Comparison of ENCODE assay signal across 8 cellular contexts in the genomic region with DNA sequence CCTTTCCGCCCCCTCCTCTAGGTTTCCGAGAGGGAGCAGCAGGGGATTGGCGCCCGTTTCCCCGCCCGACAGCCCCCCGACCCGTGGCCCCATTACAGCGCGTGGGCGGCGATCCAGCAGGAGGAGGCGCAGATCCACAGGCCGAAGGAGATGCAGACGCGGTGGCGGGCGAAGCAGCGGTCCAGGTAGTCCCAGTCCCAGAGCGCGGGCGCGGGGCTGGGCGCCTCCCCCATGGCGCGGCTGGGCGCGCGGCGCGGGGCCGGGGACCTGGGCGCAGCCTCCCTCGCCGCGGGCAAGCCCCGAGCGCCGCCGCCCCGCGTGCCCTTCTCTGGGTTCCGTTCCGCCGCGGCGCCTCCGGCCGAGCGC. TPM values are rescaled to one million over a fixed set of nuclear protein-coding genes. Genes with fewer than 3 reads are reported as not detected.
DNase-seq lines count a peak whose midpoint lies in the region; ATAC-seq, FAIRE-seq and TF ChIP-seq lines count a peak whose summit lies in the region.

No MANE protein-coding gene starts in this region.

- H3F3A ChIP-seq in SK-N-SH (replicated peaks; ENCODE audit: insufficient read depth), result peaks cover 18% of the 10 kb centered on the region

- POLR2A ChIA-PET in SK-N-SH (lab: Yijun Ruan, JAX), result interaction anchor here (1.4 kb wide), 1 partner anchor 39 kb away, joined by 4 read pairs; a partner anchor contains a TSS

- no peaks in the 10 kb centered on the region for H4K20me1 ChIP-seq in BLaER1
- H4K20me1 ChIP-seq in SK-N-SH (ENCODE audit: insufficient read depth), result no peaks in the 10 kb centered on the region

- DNase-seq in SK-N-SH (no peak), fibroblast of pulmonary artery (ENCODE audit: low read depth) (no peak), pancreas (peak in 2 of 6 donors; percentile 31 to 50), ureter (ENCODE audit: low spot score) (no peak)

- ATAC-seq in GM19025 (IDR thresholded peaks at IDR 0.05; ENCODE audit: low read depth, unreplicated experiment), result peak; percentile 53
- ATAC-seq in HG03159 (IDR thresholded peaks at IDR 0.05; ENCODE audit: unreplicated experiment), result peak; percentile 61
- ATAC-seq in pancreas, result peak in 1 of 4 donors; percentile 70
- no peak for ATAC-seq in HG03196 (IDR thresholded peaks at IDR 0.05; ENCODE audit: unreplicated experiment)

- H3K4me1 ChIP-seq in BLaER1, result peaks cover 9% of the 10 kb centered on the region
- peaks cover 0 to 6% of the 10 kb centered on the region in 2 experiments; a peak in 1 of 4 replicates for H3K4me1 ChIP-seq in SK-N-SH (ENCODE audit: control insufficient read depth in 1 of 2, insufficient read depth in 2 of 2, low read depth in 1 of 2, low read length in 1 of 2)
- H3K4me1 ChIP-seq in pancreas, result no peaks in the 10 kb centered on the region

- TF ChIP-seq EP300 in SK-N-SH (IDR thresholded peaks at IDR 0.05; ENCODE audit: borderline replicate concordance in 1 of 2, low read depth in 1 of 2, low read length in 1 of 2), result no peak; a peak in 1 of 4 replicates

- H3K9me3 ChIP-seq in BLaER1, result peaks cover 31% of the 10 kb centered on the region
- H3K9me3 ChIP-seq in SK-N-SH, result no peaks in the 10 kb centered on the region
- no peaks in the 10 kb centered on the region for H3K9me3 ChIP-seq in pancreas

- FAIRE-seq in pancreas (lab: Jason Lieb, UNC), result no peak

- peak overlapping the region; percentile 90 for H3K4me2 ChIP-seq in BLaER1
- H3K4me2 ChIP-seq in SK-N-SH, result peak overlapping the region; percentile 80

- CTCF ChIA-PET in SK-N-SH (lab: Yijun Ruan, JAX), result interaction anchor here (0.6 to 2.4 kb wide), 16 partner anchors 9 to 529 kb away, joined by 3 to 16 read pairs (median 3); a partner anchor contains a TSS

- H3K36me3 ChIP-seq in BLaER1 (peaks cover 35% of the 10 kb centered on the region), SK-N-SH (replicated peaks in 1 of 2; ENCODE audit: control insufficient read depth in 1 of 2, insufficient read depth in 2 of 2, low read length in 1 of 2) (peaks cover 15 to 26% of the 10 kb centered on the region in 2 experiments), pancreas (no peaks in the 10 kb centered on the region)

- H3K9ac ChIP-seq in BLaER1, result peak overlapping the region; percentile 86
- H3K9ac ChIP-seq in SK-N-SH, result peak overlapping the region; percentile 89

- intact Hi-C loops in pancreas (cut with DNase I), result no loop called here

- 3% methylated on average over 16 of the region's 50 CpGs for WGBS in SK-N-SH (ENCODE audit: low lambda C conversion rate)
- WGBS in pancreas, 2 donors, result 0 to 1% methylated on average over 16 to 50 of the region's 50 CpGs

- H3K9me2 ChIP-seq in SK-N-SH, result no peaks in the 10 kb centered on the region

- no peak for TF ChIP-seq CTCF in SK-N-SH (IDR thresholded peaks at IDR 0.05)
- no peak for TF ChIP-seq CTCF in fibroblast of pulmonary artery (IDR thresholded peaks at IDR 0.05; ENCODE audit: low read length, missing control alignments)
- no peak for TF ChIP-seq CTCF in pancreas (IDR thresholded peaks at IDR 0.05)

- peak overlapping the region; percentile 86 for H3K27ac ChIP-seq in BLaER1
- H3K27ac ChIP-seq in SK-N-SH (ENCODE audit: low read depth in 2 of 2, low read length in 1 of 2), result peak overlapping the region; percentile 76 to 91
- H3K27ac ChIP-seq in pancreas, result peak overlapping the region in 2 of 4 donors; percentile 70 to 77

- H3K79me2 ChIP-seq in SK-N-SH (ENCODE audit: insufficient read depth), result peaks cover 34% of the 10 kb centered on the region

- no peak for TF ChIP-seq RAD21 in SK-N-SH (IDR thresholded peaks at IDR 0.05; ENCODE audit: low read length)

- H3K27me3 ChIP-seq in BLaER1 (no peaks in the 10 kb centered on the region), SK-N-SH (ENCODE audit: insufficient read depth) (no peaks in the 10 kb centered on the region), pancreas (no peaks in the 10 kb centered on the region)

- peak overlapping the region; percentile 53; the same call in 1 of the 2 replicates for H2AFZ ChIP-seq in SK-N-SH (ENCODE audit: low read depth)

- peak overlapping the region; percentile 84 for H3K4me3 ChIP-seq in BLaER1
- H3K4me3 ChIP-seq in SK-N-SH (ENCODE audit: low read depth in 2 of 2, low read length in 1 of 2), result peak overlapping the region; percentile 82 to 84
- H3K4me3 ChIP-seq in fibroblast of pulmonary artery (replicated peaks; ENCODE audit: low read depth, low read length), result peak overlapping the region; percentile 79
- peak overlapping the region; percentile 52 to 65 (median 60) for H3K4me3 ChIP-seq in pancreas

TF ChIP-seq in SK-N-SH, 30 proteins besides CTCF, POLR2A, EP300 and RAD21:
- TF ChIP-seq TCF12 (IDR thresholded peaks at IDR 0.05) (no peak), NFIC (IDR thresholded peaks at IDR 0.05; ENCODE audit: borderline replicate concordance) (no peak), TAF1 (IDR thresholded peaks at IDR 0.05; ENCODE audit: borderline replicate concordance, low read depth, low read length) (no peak), FOXM1 (IDR thresholded peaks at IDR 0.05; ENCODE audit: low read depth) (no peak), EZH2phosphoT487 (IDR thresholded peaks at IDR 0.05; ENCODE audit: borderline replicate concordance, low read depth) (no peak)
- TF ChIP-seq, protein P1, sequence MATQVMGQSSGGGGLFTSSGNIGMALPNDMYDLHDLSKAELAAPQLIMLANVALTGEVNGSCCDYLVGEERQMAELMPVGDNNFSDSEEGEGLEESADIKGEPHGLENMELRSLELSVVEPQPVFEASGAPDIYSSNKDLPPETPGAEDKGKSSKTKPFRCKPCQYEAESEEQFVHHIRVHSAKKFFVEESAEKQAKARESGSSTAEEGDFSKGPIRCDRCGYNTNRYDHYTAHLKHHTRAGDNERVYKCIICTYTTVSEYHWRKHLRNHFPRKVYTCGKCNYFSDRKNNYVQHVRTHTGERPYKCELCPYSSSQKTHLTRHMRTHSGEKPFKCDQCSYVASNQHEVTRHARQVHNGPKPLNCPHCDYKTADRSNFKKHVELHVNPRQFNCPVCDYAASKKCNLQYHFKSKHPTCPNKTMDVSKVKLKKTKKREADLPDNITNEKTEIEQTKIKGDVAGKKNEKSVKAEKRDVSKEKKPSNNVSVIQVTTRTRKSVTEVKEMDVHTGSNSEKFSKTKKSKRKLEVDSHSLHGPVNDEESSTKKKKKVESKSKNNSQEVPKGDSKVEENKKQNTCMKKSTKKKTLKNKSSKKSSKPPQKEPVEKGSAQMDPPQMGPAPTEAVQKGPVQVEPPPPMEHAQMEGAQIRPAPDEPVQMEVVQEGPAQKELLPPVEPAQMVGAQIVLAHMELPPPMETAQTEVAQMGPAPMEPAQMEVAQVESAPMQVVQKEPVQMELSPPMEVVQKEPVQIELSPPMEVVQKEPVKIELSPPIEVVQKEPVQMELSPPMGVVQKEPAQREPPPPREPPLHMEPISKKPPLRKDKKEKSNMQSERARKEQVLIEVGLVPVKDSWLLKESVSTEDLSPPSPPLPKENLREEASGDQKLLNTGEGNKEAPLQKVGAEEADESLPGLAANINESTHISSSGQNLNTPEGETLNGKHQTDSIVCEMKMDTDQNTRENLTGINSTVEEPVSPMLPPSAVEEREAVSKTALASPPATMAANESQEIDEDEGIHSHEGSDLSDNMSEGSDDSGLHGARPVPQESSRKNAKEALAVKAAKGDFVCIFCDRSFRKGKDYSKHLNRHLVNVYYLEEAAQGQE (IDR thresholded peaks at IDR 0.05; ENCODE audit: low read depth, low read length), result no peak
- TF ChIP-seq, protein P2, sequence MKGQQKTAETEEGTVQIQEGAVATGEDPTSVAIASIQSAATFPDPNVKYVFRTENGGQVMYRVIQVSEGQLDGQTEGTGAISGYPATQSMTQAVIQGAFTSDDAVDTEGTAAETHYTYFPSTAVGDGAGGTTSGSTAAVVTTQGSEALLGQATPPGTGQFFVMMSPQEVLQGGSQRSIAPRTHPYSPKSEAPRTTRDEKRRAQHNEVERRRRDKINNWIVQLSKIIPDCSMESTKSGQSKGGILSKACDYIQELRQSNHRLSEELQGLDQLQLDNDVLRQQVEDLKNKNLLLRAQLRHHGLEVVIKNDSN (IDR thresholded peaks at IDR 0.05; ENCODE audit: borderline replicate concordance, low read depth), result no peak

RNA-seq across cellular contexts. Expression of a gene that starts 0.3 kb away (rescaled TPM):
- polyA plus RNA-seq in SK-N-SH (2012; rRNA removed) (22.6 and 26.1 TPM in 2 replicates), pancreas (10 to 100 TPM in 1 of 2 donors, 1 to 10 TPM in 1; 7.4 to 17.8 TPM)
- polyA plus RNA-seq in SK-N-SH (2012; cell fraction: cytosol; rRNA removed), result 10.9 and 14.7 TPM in 2 replicates
- polyA plus RNA-seq in SK-N-SH (2012; cell fraction: nucleus; rRNA removed), result 98.9 and 101 TPM in 2 replicates
- total RNA-seq in pancreas (10 to 100 TPM in 1 of 6 donors, 1 to 10 TPM in 5; 1.7 to 11.4 (median 2.8) TPM), ureter (19.9 TPM)

RNA-seq across cellular contexts. Expression of a gene that starts 39.0 kb away (rescaled TPM):
- 35.1 and 43.7 TPM in 2 replicates for polyA plus RNA-seq in SK-N-SH (2012; rRNA removed)
- polyA plus RNA-seq in SK-N-SH (2012; cell fraction: cytosol; rRNA removed), result 26.8 and 28.2 TPM in 2 replicates
- polyA plus RNA-seq in SK-N-SH (2012; cell fraction: nucleus; rRNA removed), result 58.5 and 98.0 TPM in 2 replicates
- 10 to 100 TPM; 11.3 to 14.6 (median 13.8) TPM for total RNA-seq in pancreas
- 10 to 100 TPM; 11.5 to 47.1 TPM for polyA plus RNA-seq in pancreas
- 64.5 TPM for total RNA-seq in ureter

RNA-seq across cellular contexts. Expression of a gene that starts 52.7 kb away (rescaled TPM):
- polyA plus RNA-seq in SK-N-SH (2012; rRNA removed) (1.8 and 2.4 TPM in 2 replicates), pancreas (1 to 10 TPM; 1.9 to 2.0 TPM)
- polyA plus RNA-seq in SK-N-SH (2012; cell fraction: cytosol; rRNA removed), result 1.2 and 2.0 TPM in 2 replicates
- polyA plus RNA-seq in SK-N-SH (2012; cell fraction: nucleus; rRNA removed), result 4.3 and 4.7 TPM in 2 replicates
- total RNA-seq in pancreas (1 to 10 TPM; 1.2 to 2.8 (median 1.5) TPM), ureter (5.2 TPM)
